Comparison of ENCODE assay signal across 8 cellular contexts in the genomic region with DNA sequence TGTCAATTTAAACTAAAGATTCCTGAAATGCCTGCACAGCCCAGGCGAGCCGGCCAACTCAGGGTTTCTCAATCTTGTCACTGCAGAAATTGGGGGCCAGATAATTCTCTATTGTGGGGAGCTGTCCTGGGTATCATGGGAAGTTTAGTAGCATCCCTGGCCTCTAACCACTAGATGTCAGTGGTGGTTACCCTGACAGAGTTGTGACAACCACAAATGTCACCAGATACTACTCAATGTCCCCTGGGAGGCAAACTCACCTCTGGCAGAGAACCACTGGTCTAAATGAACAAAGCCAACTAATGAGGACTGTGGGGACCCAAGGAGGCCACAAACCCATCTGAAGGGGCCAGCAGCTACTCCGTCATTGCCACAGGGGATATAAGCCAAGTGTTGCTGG.
A peak's percentile ranks its signal among the peaks of the same experiment; 100 is the strongest.
DNase-seq lines count a peak whose midpoint lies in the region; ATAC-seq and TF ChIP-seq lines count a peak whose summit lies in the region.

No MANE protein-coding gene starts in this region.

- H3K9ac ChIP-seq in HCT116 (ENCODE audit: low read length) = no peak overlapping the region

- no peaks in the 10 kb centered on the region for H3K79me2 ChIP-seq in HCT116 (ENCODE audit: insufficient read depth, low read length)

- no peaks in the 10 kb centered on the region for H3K9me2 ChIP-seq in HCT116 (ENCODE audit: insufficient read depth)

- H4K20me1 ChIP-seq in HCT116 (ENCODE audit: insufficient read depth) = no peaks in the 10 kb centered on the region

- no peak overlapping the region for H3K4me2 ChIP-seq in HCT116 (ENCODE audit: low read length)

- H3K4me3 Mint-ChIP-seq in T-helper 1 cell treated with Interleukin-12 subunit alpha and Interleukin-12 subunit beta and Interleukin-4 antibody, amounts not matched to agents 30 μg/mL and 1 μg/mL, for 36 hours = no peak overlapping the region

- no peaks in the 10 kb centered on the region for H3K36me3 ChIP-seq in HCT116 (ENCODE audit: control insufficient read depth in 1 of 2, insufficient read depth in 2 of 2, low read length in 2 of 2)

- BruUV-seq in HCT116 (replicated peaks; lab: Mats Ljungman, UMichigan) = no TSS peak

- POLR2A ChIA-PET in HCT116 (lab: Charles Lee) = no interaction called here

- no peak overlapping the region for H2AFZ ChIP-seq in HCT116 (ENCODE audit: low read depth, low read length, poor library complexity, severe bottlenecking)

- H3K9me3 ChIP-seq in HCT116 (ENCODE audit: control insufficient read depth in 1 of 2, insufficient read depth in 1 of 2, low read depth in 1 of 2, low read length in 2 of 2) = no peaks in the 10 kb centered on the region

- peak; percentile 88 for TF ChIP-seq RAD21 in HCT116 (IDR thresholded peaks at IDR 0.05; ENCODE audit: low read depth)

- no peak overlapping the region for H3K27ac ChIP-seq in HCT116 (ENCODE audit: low read depth, low read length)

- H3K4me3 ChIP-seq in HCT116 (replicated peaks in 1 of 2; ENCODE audit: low read depth in 1 of 2, low read length in 2 of 2) (no peak overlapping the region), epithelial cell of esophagus (ENCODE audit: low read length) (no peak overlapping the region)

- ATAC-seq in HCT116 (peak; percentile 99), GM21526 (IDR thresholded peaks at IDR 0.05; ENCODE audit: low FRiP score, unreplicated experiment) (no peak)

- RAD21 ChIA-PET in HCT116 (lab: Charles Lee; ENCODE audit: low non-redundant PET in 1 of 2, low total read pairs in 2 of 2, uncharacterized antibody in 2 of 2, unreplicated experiment in 2 of 2) = interaction anchor here (0.6 to 1.3 kb wide), 4 partner anchors 55 to 435 kb away, joined by 3 to 4 read pairs (median 3); no protein-coding TSS in a partner anchor

- peaks cover 0 to 3% of the 10 kb centered on the region in 2 experiments; a peak in 2 of 4 replicates for H3K4me1 ChIP-seq in HCT116 (ENCODE audit: control insufficient read depth in 1 of 2, insufficient read depth in 2 of 2, low read length in 2 of 2)

- no peaks in the 10 kb centered on the region for H3K9me3 Mint-ChIP-seq in T-helper 1 cell treated with Interleukin-12 subunit alpha and Interleukin-12 subunit beta and Interleukin-4 antibody, amounts not matched to agents 30 μg/mL and 1 μg/mL, for 36 hours

- H3K4me1 Mint-ChIP-seq in T-helper 1 cell treated with Interleukin-12 subunit alpha and Interleukin-12 subunit beta and Interleukin-4 antibody, amounts not matched to agents 30 μg/mL and 1 μg/mL, for 36 hours (ENCODE audit: low read depth) = peaks cover 2% of the 10 kb centered on the region

- H3K27me3 ChIP-seq in HCT116 (ENCODE audit: insufficient read depth, low read length) = no peaks in the 10 kb centered on the region

- H3K27me3 Mint-ChIP-seq in T-helper 1 cell treated with Interleukin-12 subunit alpha and Interleukin-12 subunit beta and Interleukin-4 antibody, amounts not matched to agents 30 μg/mL and 1 μg/mL, for 36 hours (ENCODE audit: low read depth) = no peaks in the 10 kb centered on the region

- TF ChIP-seq POLR2A in HCT116 (IDR thresholded peaks at IDR 0.05; ENCODE audit: borderline replicate concordance, extremely low read depth, insufficient read depth, insufficient read length) = no peak

- CTCF ChIA-PET in HCT116 (lab: Charles Lee) = interaction anchor here (0.7 to 2.1 kb wide), 6 partner anchors 9 to 55 kb away, joined by 3 to 6 read pairs (median 4); no protein-coding TSS in a partner anchor

- H3K36me3 Mint-ChIP-seq in T-helper 1 cell treated with Interleukin-12 subunit alpha and Interleukin-12 subunit beta and Interleukin-4 antibody, amounts not matched to agents 30 μg/mL and 1 μg/mL, for 36 hours (ENCODE audit: low read depth) = no peaks in the 10 kb centered on the region

- peak overlapping the region; percentile 27 for H3K27ac Mint-ChIP-seq in T-helper 1 cell treated with Interleukin-12 subunit alpha and Interleukin-12 subunit beta and Interleukin-4 antibody, amounts not matched to agents 30 μg/mL and 1 μg/mL, for 36 hours

- DNase-seq in A172 (ENCODE audit: low spot score) (peak; percentile 62), ELR (ENCODE audit: low read depth) (peak; percentile 36), HCT116 (ENCODE audit: low read depth, low spot score) (peak; percentile 55), NCI-H1105 treated with DMSO at 0.1 percent for 48 hours (lab: John Stamatoyannopoulos, UW) (peak; percentile 45), epithelial cell of esophagus (ENCODE audit: low read depth) (peak; percentile 41), myocyte (ENCODE audit: low read depth) (peak; percentile 86)

- TF ChIP-seq CTCF in HCT116 (IDR thresholded peaks at IDR 0.05 in 2 of 3, conservative IDR thresholded peaks at IDR 0.05 in 1 of 3; ENCODE audit: borderline replicate concordance in 1 of 3, insufficient read depth in 1 of 3, low read depth in 2 of 3, low read length in 2 of 3) = peak; percentile 81 to 84 (median 84)
- peak; percentile 82 for TF ChIP-seq CTCF in epithelial cell of esophagus (IDR thresholded peaks at IDR 0.05; ENCODE audit: insufficient read depth, low read depth, low read length, missing control alignments)

- intact Hi-C loops in HCT116 (cut with micrococcal nuclease) = loop anchor here (1.0 to 10.0 kb wide), 4 partner anchors 56 to 426 kb away; no protein-coding TSS in a partner anchor

TF ChIP-seq in HCT116, 20 proteins besides CTCF, POLR2A, EP300 and RAD21:
- TF ChIP-seq, protein P1, sequence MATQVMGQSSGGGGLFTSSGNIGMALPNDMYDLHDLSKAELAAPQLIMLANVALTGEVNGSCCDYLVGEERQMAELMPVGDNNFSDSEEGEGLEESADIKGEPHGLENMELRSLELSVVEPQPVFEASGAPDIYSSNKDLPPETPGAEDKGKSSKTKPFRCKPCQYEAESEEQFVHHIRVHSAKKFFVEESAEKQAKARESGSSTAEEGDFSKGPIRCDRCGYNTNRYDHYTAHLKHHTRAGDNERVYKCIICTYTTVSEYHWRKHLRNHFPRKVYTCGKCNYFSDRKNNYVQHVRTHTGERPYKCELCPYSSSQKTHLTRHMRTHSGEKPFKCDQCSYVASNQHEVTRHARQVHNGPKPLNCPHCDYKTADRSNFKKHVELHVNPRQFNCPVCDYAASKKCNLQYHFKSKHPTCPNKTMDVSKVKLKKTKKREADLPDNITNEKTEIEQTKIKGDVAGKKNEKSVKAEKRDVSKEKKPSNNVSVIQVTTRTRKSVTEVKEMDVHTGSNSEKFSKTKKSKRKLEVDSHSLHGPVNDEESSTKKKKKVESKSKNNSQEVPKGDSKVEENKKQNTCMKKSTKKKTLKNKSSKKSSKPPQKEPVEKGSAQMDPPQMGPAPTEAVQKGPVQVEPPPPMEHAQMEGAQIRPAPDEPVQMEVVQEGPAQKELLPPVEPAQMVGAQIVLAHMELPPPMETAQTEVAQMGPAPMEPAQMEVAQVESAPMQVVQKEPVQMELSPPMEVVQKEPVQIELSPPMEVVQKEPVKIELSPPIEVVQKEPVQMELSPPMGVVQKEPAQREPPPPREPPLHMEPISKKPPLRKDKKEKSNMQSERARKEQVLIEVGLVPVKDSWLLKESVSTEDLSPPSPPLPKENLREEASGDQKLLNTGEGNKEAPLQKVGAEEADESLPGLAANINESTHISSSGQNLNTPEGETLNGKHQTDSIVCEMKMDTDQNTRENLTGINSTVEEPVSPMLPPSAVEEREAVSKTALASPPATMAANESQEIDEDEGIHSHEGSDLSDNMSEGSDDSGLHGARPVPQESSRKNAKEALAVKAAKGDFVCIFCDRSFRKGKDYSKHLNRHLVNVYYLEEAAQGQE (IDR thresholded peaks at IDR 0.05; ENCODE audit: low read depth) = peak; percentile 43
- TF ChIP-seq YY1 (IDR thresholded peaks at IDR 0.05; ENCODE audit: extremely low read depth, insufficient replicate concordance, low read depth, low read length) = no peak

Comparison
In these comparisons a context has a peak if more than half of its experiments do, and no peak if none do; other contexts are left out.
1. DNase-seq: peak in every context shown above with its lines; median percentile 86 in myocyte; 62 in A172; 55 in HCT116; 45 in NCI-H1105 treated with DMSO at 0.1 percent for 48 hours; 41 in epithelial cell of esophagus; 36 in ELR.